Comparison of ENCODE assay signal across 8 cellular contexts in the genomic region with DNA sequence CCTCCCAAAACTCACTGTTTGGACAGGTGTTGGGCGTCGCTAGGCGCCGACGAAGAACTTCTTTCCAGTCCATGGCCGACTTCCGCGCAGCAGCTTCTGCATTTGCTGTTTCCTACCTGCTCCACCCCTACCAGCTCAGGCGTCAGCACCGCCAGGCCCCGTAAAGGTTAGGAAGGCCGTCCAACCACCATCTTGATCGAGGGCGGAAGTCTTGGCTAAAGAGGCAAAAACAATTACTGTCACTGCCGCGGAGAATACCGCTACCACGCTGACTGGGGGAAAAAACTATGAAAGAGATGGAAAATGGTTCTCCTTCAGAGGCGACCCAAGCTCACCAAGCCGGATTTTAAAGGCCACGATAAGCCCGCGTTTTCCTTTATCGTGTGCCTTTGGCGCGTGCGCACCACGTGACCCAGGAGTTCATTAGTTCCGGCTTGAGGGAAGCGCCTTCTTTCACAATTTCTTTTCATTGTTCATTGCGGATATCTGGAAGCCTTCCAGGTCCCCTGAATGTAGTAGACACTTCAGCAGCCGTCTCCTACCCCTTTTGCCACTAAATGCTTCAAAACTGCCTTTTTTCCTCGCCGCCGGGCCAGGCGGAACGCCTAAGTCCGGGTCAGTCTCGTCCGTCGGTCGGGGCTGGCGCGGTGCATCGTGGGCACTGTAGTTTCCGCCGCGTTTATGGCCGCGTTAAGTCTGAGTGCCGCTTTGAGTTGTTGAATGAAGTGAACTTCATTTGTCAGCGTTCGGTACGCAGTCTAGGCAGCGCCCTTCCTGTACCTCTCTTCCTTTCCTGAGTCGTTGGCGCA. TPM values are rescaled to one million over a fixed set of nuclear protein-coding genes. Genes with fewer than 3 reads are reported as not detected.
A peak's percentile ranks its signal among the peaks of the same experiment; 100 is the strongest.
DNase-seq lines count a peak whose midpoint lies in the region; ATAC-seq and TF ChIP-seq lines count a peak whose summit lies in the region.

A gene (minus strand): TSS at position 104 of the 809 bp plus-strand sequence. CDS start 31 bp downstream, at position 73.
A gene (plus strand): TSS at position 666 of the 809 bp plus-strand sequence. CDS start 694 bp downstream, outside the sequence.

- peak within 1 kb of the TSS; percentile 88 for H3K4me3 ChIP-seq in ACC112 (ENCODE audit: low read depth, low read length)
- H3K4me3 ChIP-seq in breast epithelium = peak within 1 kb of the TSS; percentile 55 to 82 (median 79)
- H3K4me3 ChIP-seq in iPS-20b (ENCODE audit: low read length) = peak within 1 kb of the TSS; percentile 79
- peak within 1 kb of the TSS; percentile 42 to 74 (median 62) for H3K4me3 ChIP-seq in skin epidermis

- H2AFZ ChIP-seq in ACC112 (ENCODE audit: low read length, unreplicated experiment) = peak within 1 kb of the TSS; percentile 86

- H3K36me3 ChIP-seq in ACC112 (ENCODE audit: insufficient read depth, low read length) (no peaks in the 10 kb centered on the region), breast epithelium (no peaks in the 10 kb centered on the region), iPS-20b (ENCODE audit: insufficient read depth, low read depth, low read length) (peaks cover 7% of the 10 kb centered on the region; the same call in 1 of the 2 replicates)

- H3K4me1 ChIP-seq in ACC112 (ENCODE audit: control insufficient read depth, insufficient read depth, low read length, unreplicated experiment) = peaks cover 19% of the 10 kb centered on the region
- peaks cover 0 to 8% of the 10 kb centered on the region in 2 donors for H3K4me1 ChIP-seq in breast epithelium
- H3K4me1 ChIP-seq in iPS-20b (ENCODE audit: insufficient read depth, low read length) = peaks cover 7% of the 10 kb centered on the region; the same call in 1 of the 2 replicates

- peaks cover 26% of the 10 kb centered on the region for H3K79me2 ChIP-seq in ACC112 (ENCODE audit: control insufficient read depth, insufficient read depth, low read length, unreplicated experiment)

- peak within 1 kb of the TSS; percentile 93 for H3K9ac ChIP-seq in iPS-20b (ENCODE audit: low read depth, low read length)

- H3K27ac ChIP-seq in ACC112 (ENCODE audit: low read depth, low read length) (peak within 1 kb of the TSS; percentile 96), VCaP (peak within 1 kb of the TSS; percentile 97), breast epithelium (peak within 1 kb of the TSS; percentile 96 to 99), iPS-20b (ENCODE audit: low read length) (peak within 1 kb of the TSS; percentile 47), skin epidermis (peak within 1 kb of the TSS; percentile 70 to 100 (median 99))

- H3K27me3 ChIP-seq in ACC112 (ENCODE audit: insufficient read depth, low read length) (no peaks in the 10 kb centered on the region), breast epithelium (no peaks in the 10 kb centered on the region), iPS-20b (ENCODE audit: insufficient read depth, low read length) (no peaks in the 10 kb centered on the region)

- peak; percentile 90 for DNase-seq in NCI-H2196 treated with DMSO at 0.1 percent for 48 hours (lab: John Stamatoyannopoulos, UW; ENCODE audit: unreplicated experiment)
- DNase-seq in breast epithelium (ENCODE audit: low spot score in 2 of 2) = peak; percentile 84 to 95

- no peaks in the 10 kb centered on the region for H3K9me3 ChIP-seq in breast epithelium
- no peaks in the 10 kb centered on the region for H3K9me3 ChIP-seq in iPS-20b (ENCODE audit: insufficient read depth, low read depth, low read length)

- TF ChIP-seq CTCF in VCaP (conservative IDR thresholded peaks at IDR 0.05) (no peak), breast epithelium (IDR thresholded peaks at IDR 0.05) (no peak)

- intact Hi-C loops in breast epithelium (cut with DNase I; ENCODE audit: low total_unique reads) = no loop called here

- ATAC-seq in GM18870 (IDR thresholded peaks at IDR 0.05; ENCODE audit: unreplicated experiment) (peak; percentile 81), HG03135 (IDR thresholded peaks at IDR 0.05; ENCODE audit: unreplicated experiment) (peak; percentile 86)

- TF ChIP-seq POLR2A in breast epithelium (IDR thresholded peaks at IDR 0.05) = no peak

RNA-seq across cellular contexts. Expression of the first gene that starts in this region (rescaled TPM):
- total RNA-seq in breast epithelium = 10 to 100 TPM; 28.2 to 32.1 (median 28.6) TPM

RNA-seq across cellular contexts. Expression of the second gene that starts in this region (rescaled TPM):
- total RNA-seq in breast epithelium = 10 to 100 TPM; 12.0 to 41.6 (median 25.2) TPM

Comparison
In these comparisons a context has a peak if more than half of its experiments do, and no peak if none do; other contexts are left out.
1. Peak in every context shown above with its lines: DNase-seq, ATAC-seq, H3K4me3 ChIP-seq and H3K27ac ChIP-seq.
2. H3K27ac ChIP-seq: peak in every context shown above with its lines; median percentile 99 in skin epidermis; 98 in breast epithelium; 97 in VCaP; 96 in ACC112; 47 in iPS-20b.